ENCODE assay signal across 13 cellular contexts in genomic region chr3:166554006-166554405, GRCh38.
"Had no signal": no experiment of that assay in that cellular context is flagged by ENCODE, and none has a peak within 500 bp of the region (broad histone marks: within the 10 kb centered on the region; RNA-seq: fewer than 3 reads in every experiment).

No MANE protein-coding gene starts in this region.

- H3K27ac ChIP-seq: left ventricle myocardium inferior, ovary, right atrium auricular region had no signal

- H3K4me3 ChIP-seq: gastroesophageal sphincter, left ventricle myocardium inferior, ovary, right atrium auricular region had no signal

- DNase-seq: activated CD4-positive, alpha-beta T cell treated with anti-CD3 and anti-CD28 coated beads, Interleukin-2, amount 50 U/mL, for 4 hours; activated CD4-positive, CD25-positive, alpha-beta regulatory T cell treated with anti-CD3 and anti-CD28 coated beads, Interleukin-2, amount 50 U/mL, for 72 hours; activated CD8-positive, alpha-beta memory T cell treated with anti-CD3 and anti-CD28 coated beads, Interleukin-2, amount 10 ng/mL, durations not matched to agents 7 days and 5 days; activated effector memory CD4-positive, alpha-beta T cell treated with Interleukin-2 at 50 U/mL for 16 hours; activated T-cell treated with anti-CD3 and anti-CD28 coated beads, Interleukin-2, amount 50 U/mL, for 24 hours; amygdala; left ventricle myocardium inferior; ovary; small intestine; trophoblast cell had no signal

- ATAC-seq: activated CD8-positive, alpha-beta memory T cell treated with anti-CD3 and anti-CD28 coated beads, Interleukin-2, amount 10 ng/mL, durations not matched to agents 7 days and 5 days; gastroesophageal sphincter; stimulated activated memory B cell treated with anti-CD40 and anti-IgM and Interleukin-4, amounts not matched to agents 10 μg/mL and 1 μg/mL and 100 μg/mL, for 72 hours had no signal
